21 cellular contexts compared by ENCODE assay signal in the genomic region with DNA sequence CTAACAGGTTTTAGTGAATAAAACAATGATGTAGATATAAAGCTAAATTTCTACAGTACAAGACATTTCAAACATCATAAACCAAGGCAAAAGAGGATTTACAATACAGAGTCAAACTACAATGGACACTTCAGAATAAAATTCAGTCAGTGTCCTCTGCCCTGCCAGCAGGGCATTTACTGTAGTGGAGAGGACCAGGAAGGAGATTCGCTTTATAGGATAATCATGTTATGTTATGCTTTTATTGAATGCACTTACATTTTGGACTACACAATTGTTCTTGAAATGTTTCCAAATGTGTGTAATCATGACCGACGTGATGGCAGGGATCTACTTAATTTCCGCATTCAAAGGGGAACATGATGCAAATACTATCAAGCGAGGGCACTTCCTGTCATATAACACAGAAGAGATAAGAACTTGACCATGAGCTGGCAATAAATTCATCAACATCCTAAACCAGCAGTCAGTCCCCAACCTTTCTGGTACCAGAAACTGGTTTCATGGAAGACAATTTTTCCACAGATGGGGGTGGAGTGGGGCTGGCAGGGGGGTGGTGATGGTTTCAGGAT.
"Had no signal": no experiment of that assay in that cellular context is flagged by ENCODE, and none has a peak within 500 bp of the region (broad histone marks: within the 10 kb centered on the region; RNA-seq: fewer than 3 reads in every experiment).

No MANE protein-coding gene starts in this region.

- H3K36me3 ChIP-seq: lower lobe of right lung, thoracic aorta, upper lobe of left lung had no signal

- H3K4me3 ChIP-seq: lower lobe of right lung, smooth muscle cell, thoracic aorta, upper lobe of left lung had no signal

- H3K27me3 ChIP-seq: upper lobe of left lung had no signal

- FAIRE-seq: bronchial epithelial cell, kidney, TTC549 had no signal

- H3K4me1 ChIP-seq: lower lobe of right lung, upper lobe of left lung had no signal

- H3K4me2 ChIP-seq: smooth muscle cell had no signal

- DNase-seq: activated CD4-positive, alpha-beta T cell treated with anti-CD3 and anti-CD28 coated beads for 4 hours; activated CD4-positive, alpha-beta T cell treated with anti-CD3 and anti-CD28 coated beads, Interleukin-2, amount 50 U/mL, for 48 hours; activated CD4-positive, CD25-positive, alpha-beta regulatory T cell; activated CD8-positive, alpha-beta memory T cell treated with anti-CD3 and anti-CD28 coated beads, Interleukin-2, amount 50 U/mL, for 48 hours; activated effector memory CD4-positive, alpha-beta T cell treated with Interleukin-2 at 50 U/mL for 16 hours; activated naive CD4-positive, alpha-beta T cell treated with anti-CD3 and anti-CD28 coated beads, Interleukin-2, amount 10 ng/mL, durations not matched to agents 7 days and 5 days; activated T-cell treated with anti-CD3 and anti-CD28 coated beads, Interleukin-2, amount 50 U/mL, for 4 hours; amygdala; cortex of kidney; endodermal cell; foreskin fibroblast; kidney; lower lobe of right lung; naive B cell; stimulated activated CD4-positive, alpha-beta T cell treated with anti-CD3 and anti-CD28 coated beads, Interleukin-15, amount 100 ng/mL, for 24 hours; upper lobe of left lung had no signal

- H3K9me3 ChIP-seq: lower lobe of right lung, thoracic aorta, upper lobe of left lung had no signal

- H3K27ac ChIP-seq: epithelial cell of prostate, lower lobe of right lung, thoracic aorta, upper lobe of left lung had no signal
